ENCODE assay signal across 22 cellular contexts in the genomic region with DNA sequence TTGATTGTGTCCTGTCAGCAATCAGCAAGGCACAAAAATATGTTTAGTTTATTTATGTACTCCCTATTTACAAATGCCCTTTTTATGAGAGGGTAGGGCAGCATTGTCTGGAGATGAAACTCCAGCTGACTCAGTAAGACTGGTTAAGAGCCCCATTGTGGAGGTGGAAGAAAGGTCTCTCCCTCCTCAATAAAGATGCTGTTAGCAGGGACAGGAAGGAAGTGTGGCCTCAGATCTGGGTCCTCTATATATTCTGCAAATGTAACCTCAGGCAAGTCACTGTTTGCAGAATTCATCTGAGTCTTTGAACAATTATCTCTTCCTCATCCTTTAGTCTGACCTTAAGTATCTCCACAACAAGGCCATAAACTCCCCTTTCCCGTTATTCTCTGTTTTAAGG. TPM values are rescaled to one million over a fixed set of nuclear protein-coding genes. Genes with fewer than 3 reads are reported as not detected.
DNase-seq lines count a peak whose midpoint lies in the region; ATAC-seq, FAIRE-seq and TF ChIP-seq lines count a peak whose summit lies in the region.
"Had no signal": no experiment of that assay in that cellular context is flagged by ENCODE, and none has a peak within 500 bp of the region (broad histone marks: within the 10 kb centered on the region; RNA-seq: fewer than 3 reads in every experiment).

No MANE protein-coding gene starts in this region.

- H4K20me1 ChIP-seq in BLaER1 (no peaks in the 10 kb centered on the region), DND-41 (ENCODE audit: insufficient read depth, low read length) (no peaks in the 10 kb centered on the region), K562 (replicated peaks; ENCODE audit: control insufficient read depth, insufficient read depth, low read length) (no peaks in the 10 kb centered on the region)

- H3K4me2 ChIP-seq in BLaER1 (peak overlapping the region; percentile 37), DND-41 (ENCODE audit: insufficient read depth, low read length) (no peak overlapping the region), K562 (ENCODE audit: insufficient read depth, low read length) (no peak overlapping the region)

- TF ChIP-seq CTCF in DND-41 (IDR thresholded peaks at IDR 0.05; ENCODE audit: borderline replicate concordance, extremely low read depth, low read length, poor library complexity, severe bottlenecking): no peak
- TF ChIP-seq CTCF in K562 (IDR thresholded peaks at IDR 0.05 in 2 of 3, conservative IDR thresholded peaks at IDR 0.05 in 1 of 3; ENCODE audit: insufficient read depth in 2 of 3, low read depth in 1 of 3, low read length in 3 of 3): no peak

- TF ChIP-seq POLR2A in K562 (conservative IDR thresholded peaks at IDR 0.05): no peak

- H3K27ac ChIP-seq in BLaER1 (no peak overlapping the region), DND-41 (ENCODE audit: low read length) (no peak overlapping the region), K562 (ENCODE audit: extremely low read depth, low read depth, low read length) (no peak overlapping the region)
- H3K27ac ChIP-seq: adrenal gland had no signal

- POLR2A ChIA-PET in K562 (lab: Yijun Ruan, JAX): no interaction called here

- no peak for FAIRE-seq in K562 (lab: Jason Lieb, UNC)

- no peak overlapping the region for H2AFZ ChIP-seq in DND-41 (ENCODE audit: low read depth, low read length)
- H2AFZ ChIP-seq in K562 (ENCODE audit: low read depth, low read length): no peak overlapping the region

- no peaks in the 10 kb centered on the region for H3K9me1 ChIP-seq in K562 (ENCODE audit: control insufficient read depth, insufficient read depth, low read length)

- intact Hi-C loops in K562 (cut with micrococcal nuclease): no loop called here

- H3K4me1 ChIP-seq in BLaER1 (peaks cover 9% of the 10 kb centered on the region), DND-41 (ENCODE audit: insufficient read depth, low read length) (peaks cover 10% of the 10 kb centered on the region), K562 (replicated peaks in 1 of 2; ENCODE audit: control insufficient read depth in 2 of 2, insufficient read depth in 2 of 2, low read length in 2 of 2) (peaks cover 0 to 2% of the 10 kb centered on the region in 2 experiments; a peak in 2 of 5 replicates)
- H3K4me1 ChIP-seq: adrenal gland had no signal

- no peaks in the 10 kb centered on the region for H3K9me3 ChIP-seq in BLaER1
- no peaks in the 10 kb centered on the region for H3K9me3 ChIP-seq in DND-41 (ENCODE audit: insufficient read depth, low read length, severe bottlenecking)
- H3K9me3 ChIP-seq in K562 (replicated peaks; ENCODE audit: control insufficient read depth, insufficient read depth, low read depth, low read length): no peaks in the 10 kb centered on the region
- H3K9me3 ChIP-seq: adrenal gland had no signal

- DNase-seq in DND-41: peak; percentile 20
- DNase-seq in SK-MEL-5 (ENCODE audit: low read depth, low spot score): peak; percentile 84
- DNase-seq in K562 (ENCODE audit: extremely low read depth in 1 of 4, low spot score in 3 of 4): no peak
- no peak for DNase-seq in NCI-H2081 treated with DMSO at 0.1 percent for 48 hours (lab: John Stamatoyannopoulos, UW)
- DNase-seq in nucleus accumbens (lab: John Stamatoyannopoulos, UW): no peak
- DNase-seq in ureter (ENCODE audit: low spot score): no peak
- DNase-seq: adrenal gland; caudate nucleus; DMS53; endodermal cell; left cardiac atrium; NCI-H1048; NCI-H2107; NCI-H69; occipital lobe; right cardiac atrium; stimulated activated CD4-positive, alpha-beta T cell treated with anti-CD3 and anti-CD28 coated beads, Interleukin-1b, Interleukin-23, amount 100 ng/mL, for 48 hours; SW 1271 had no signal

- WGBS in K562 (ENCODE audit: insufficient coverage, low coverage, missing lambda C conversion rate): 4% methylated on average over 1 of the region's 1 CpG

- no TSS peak for BruUV-seq in K562 (replicated peaks; lab: Mats Ljungman, UMichigan)

- TF ChIP-seq EP300 in K562 (IDR thresholded peaks at IDR 0.05; ENCODE audit: low read length): no peak

- H3K36me3 ChIP-seq in BLaER1 (no peaks in the 10 kb centered on the region), DND-41 (ENCODE audit: insufficient read depth, low read length) (no peaks in the 10 kb centered on the region), K562 (ENCODE audit: control insufficient read depth, insufficient read depth, low read length) (no peaks in the 10 kb centered on the region)
- H3K36me3 ChIP-seq: adrenal gland had no signal

- H3K4me3 ChIP-seq in BLaER1: no peak overlapping the region
- H3K4me3 ChIP-seq in DND-41 (ENCODE audit: low read depth in 1 of 2, low read length in 2 of 2): no peak overlapping the region
- H3K4me3 ChIP-seq in K562: no peak overlapping the region
- H3K4me3 ChIP-seq: adrenal gland had no signal

- in situ Hi-C loops in SK-MEL-5 (cut with HindIII; ENCODE audit: low pct_unique_long_range_greater_than_20kb, low sequenced_read_pairs) (no loop called here), K562 (cut with MboI) (no loop called here)

- H3K27me3 ChIP-seq in BLaER1 (no peaks in the 10 kb centered on the region), DND-41 (ENCODE audit: insufficient read depth, low read length, poor library complexity) (no peaks in the 10 kb centered on the region), K562 (ENCODE audit: control insufficient read depth in 2 of 2, insufficient read depth in 2 of 2, low read length in 2 of 2) (peaks cover 4 to 6% of the 10 kb centered on the region in 2 experiments; a peak in 2 of 5 replicates)
- H3K27me3 ChIP-seq: adrenal gland had no signal

- ATAC-seq in DND-41 (ENCODE audit: insufficient read depth, low read depth) (peak; percentile 92), K562 (no peak), GM19395 (IDR thresholded peaks at IDR 0.05; ENCODE audit: unreplicated experiment) (no peak)
- ATAC-seq: Panc1, right cardiac atrium, WTC11 had no signal

- H3K79me2 ChIP-seq in DND-41 (ENCODE audit: insufficient read depth, low read length) (no peaks in the 10 kb centered on the region), K562 (ENCODE audit: control insufficient read depth, insufficient read depth, low read length) (no peaks in the 10 kb centered on the region)

- CTCF ChIA-PET in K562 (lab: Yijun Ruan, JAX; ENCODE audit: low intra/inter-chr PET ratio): no interaction called here

- TF ChIP-seq RAD21 in K562 (CRISPR knock-in tag; conservative IDR thresholded peaks at IDR 0.05 in 1 of 2, IDR thresholded peaks at IDR 0.05 in 1 of 2): no peak

- H3K9ac ChIP-seq in BLaER1: no peak overlapping the region
- H3K9ac ChIP-seq in DND-41 (ENCODE audit: low read depth, low read length): no peak overlapping the region
- no peak overlapping the region for H3K9ac ChIP-seq in K562 (ENCODE audit: insufficient read depth in 1 of 2, low read depth in 2 of 2, low read length in 2 of 2)

TF ChIP-seq in K562, 482 proteins besides CTCF, POLR2A, EP300 and RAD21:
- no peak for TF ChIP-seq ZNF184 (CRISPR knock-in tag; IDR thresholded peaks at IDR 0.05)
- TF ChIP-seq ZNF316 (IDR thresholded peaks at IDR 0.05): 0 out of 2 replicates have a peak, but pooled peaks have one; percentile 17

RNA-seq across cellular contexts. Expression of a gene that starts 48.3 kb away (rescaled TPM):
- total RNA-seq in SK-MEL-5 (2014; rRNA removed; shearing (Covaris generic)): 0.32 and 0.51 TPM in 2 replicates
- 0.80 and 0.83 TPM in 2 replicates for polyA plus RNA-seq in SK-MEL-5 (2015; cell fraction: cytosol; rRNA removed)
- 1.3 and 2.4 TPM in 2 replicates for polyA plus RNA-seq in SK-MEL-5 (2015; cell fraction: nucleus; rRNA removed)
- 2.6 and 5.9 TPM in 2 replicates for total RNA-seq in K562 (2011; cell fraction: chromatin; rRNA removed; ENCODE audit: low replicate concordance)
- 3.0 and 4.3 TPM in 2 replicates for total RNA-seq in K562 (2011; cell fraction: nucleolus; rRNA removed)
- 2.1 and 2.3 TPM in 2 replicates for total RNA-seq in K562 (2011; cell fraction: nucleoplasm; rRNA removed)
- total RNA-seq in K562 (2014; rRNA removed): not detected in 2 replicates
- total RNA-seq in K562 (2014; rRNA removed; fragmentation: Illumina TruSeq; extraction: Trizol): 0.04 TPM in 1 of 2 replicates, not detected in the other
- total RNA-seq in K562 (2015; rRNA removed; fragmentation: Illumina TruSeq; extraction: Trizol): 0.04 TPM in 1 of 2 replicates, not detected in the other
- total RNA-seq in K562 (2021): 0.38 and 0.47 TPM in 2 replicates
- 0.37 and 1.1 TPM in 2 replicates for polyA plus RNA-seq in K562 (2011; rRNA removed)
- polyA plus RNA-seq in K562 (2011; cell fraction: cytosol; rRNA removed): 0.29 and 1.3 TPM in 2 replicates
- polyA plus RNA-seq in K562 (2011; cell fraction: nucleus; rRNA removed): 0.18 and 1.4 TPM in 2 replicates
- polyA plus RNA-seq in K562 (2012): 0.13 and 0.18 TPM in 2 replicates
- 0.06 and 0.12 TPM in 2 replicates for polyA plus RNA-seq in K562 (2014; fragmentation: Illumina TruSeq; extraction: Trizol)
- polyA plus RNA-seq in K562 (2014; fragmentation: Nextera tagmentation; extraction: Ambion mirVana): under 1 TPM in 1 of 2 experiments, not detected in 1; 0.01 TPM
- 0.01 and 0.03 TPM in 2 replicates for polyA plus RNA-seq in K562 (2014; rRNA removed)
- polyA minus RNA-seq in K562 (2011; rRNA and poly(A)+ RNA removed): 1.3 and 3.1 TPM in 2 replicates
- 0.76 TPM in 1 of 2 replicates, not detected in the other for polyA minus RNA-seq in K562 (2011; cell fraction: cytosol; rRNA and poly(A)+ RNA removed)
- 0.89 and 2.3 TPM in 2 replicates for polyA minus RNA-seq in K562 (2011; cell fraction: nucleus; rRNA and poly(A)+ RNA removed)
- total RNA-seq in ureter: 10.0 TPM

Comparison
In these comparisons a context has a peak if more than half of its experiments do, and no peak if none do; other contexts are left out.
1. DNase-seq: peak in DND-41 (single experiment) and SK-MEL-5 (single experiment); none in K562 (0 of 4), NCI-H2081 treated with DMSO at 0.1 percent for 48 hours (single experiment), nucleus accumbens (0 of 56) and ureter (single experiment).